In the genomic region with DNA sequence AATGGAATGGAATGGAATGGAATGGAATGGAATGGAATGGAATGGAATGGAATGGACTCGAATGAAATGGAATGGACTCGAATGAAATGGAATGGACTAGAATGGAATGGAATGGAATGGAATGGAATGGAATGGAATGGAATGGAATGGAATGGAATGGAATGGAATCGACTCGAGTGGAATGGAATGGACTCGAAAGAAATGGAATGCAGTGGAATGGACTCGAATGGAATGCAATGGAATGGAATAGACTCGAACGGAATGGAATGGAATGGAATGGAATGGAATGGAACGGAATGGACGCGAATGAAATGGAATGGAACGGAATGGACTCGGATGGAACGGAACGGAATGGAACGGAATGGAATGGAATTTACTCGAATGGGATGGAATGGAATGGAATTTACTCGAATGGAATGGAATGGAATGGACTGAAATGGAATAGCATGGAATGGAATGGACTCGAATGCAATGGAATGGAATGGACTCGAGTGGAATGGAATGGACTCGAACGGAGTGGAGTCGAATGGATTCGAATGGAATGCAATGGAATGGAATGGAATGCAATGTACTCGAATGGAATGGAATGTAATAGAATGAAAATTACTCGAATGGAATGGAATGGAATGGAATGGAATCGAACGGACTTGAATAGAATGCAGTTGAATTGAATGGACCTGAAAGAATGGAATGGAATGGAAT, we compare ENCODE assay signal across 6 cellular contexts.
A peak's percentile ranks its signal among the peaks of the same experiment; 100 is the strongest.
DNase-seq lines count a peak whose midpoint lies in the region; ATAC-seq and TF ChIP-seq lines count a peak whose summit lies in the region.
"Not testable (repeated sequence)": the region's sequence is repeated elsewhere in the genome, so short reads cannot be mapped to it uniquely, and the experiment has no call there.

No MANE protein-coding gene starts in this region.

- H3K79me2 ChIP-seq in neural progenitor cell (ENCODE audit: low read depth), result not testable (repeated sequence)

- not testable (repeated sequence) for H3K4me1 Mint-ChIP-seq in WTC11, neural progenitor cell

- H3K9me3 ChIP-seq in iPS-18c (ENCODE audit: control insufficient read depth, insufficient read depth, low read length) (peaks cover 28% of the 10 kb centered on the region), neural progenitor cell (ENCODE audit: low read depth) (peaks cover 11% of the 10 kb centered on the region)

- H3K27me3 Mint-ChIP-seq in WTC11 (ENCODE audit: low read depth); neural progenitor cell (ENCODE audit: insufficient read depth, low read depth): not testable (repeated sequence)

- not testable (repeated sequence) for TF ChIP-seq CTCF in WTC11 (IDR thresholded peaks at IDR 0.05); neural progenitor cell (IDR thresholded peaks at IDR 0.05)

- not testable (repeated sequence) for TF ChIP-seq EP300 in Ishikawa (IDR thresholded peaks at IDR 0.05; ENCODE audit: borderline replicate concordance)

- not testable (repeated sequence) for H3K36me3 ChIP-seq in neural progenitor cell

- H3K4me3 Mint-ChIP-seq in WTC11, neural progenitor cell: not testable (repeated sequence)

- H3K9me3 Mint-ChIP-seq in WTC11, neural progenitor cell: not testable (repeated sequence)

- ATAC-seq in WTC11, result not testable (repeated sequence)

- H3K36me3 Mint-ChIP-seq in WTC11, result peaks cover 11% of the 10 kb centered on the region
- not testable (repeated sequence) for H3K36me3 Mint-ChIP-seq in neural progenitor cell

- H3K27ac ChIP-seq in neural progenitor cell, result not testable (repeated sequence)

- not testable (repeated sequence) for H4K20me1 ChIP-seq in neural progenitor cell (ENCODE audit: low read depth)

- not testable (repeated sequence) for TF ChIP-seq RAD21 in Ishikawa (IDR thresholded peaks at IDR 0.05; ENCODE audit: low read depth)

- CTCF ChIA-PET in WTC11 (lab: Charles Lee), result not testable (repeated sequence)

- not testable (repeated sequence) for H3K27me3 ChIP-seq in neural progenitor cell

- H3K27ac Mint-ChIP-seq in WTC11, neural progenitor cell: not testable (repeated sequence)

- not testable (repeated sequence) for H3K4me1 ChIP-seq in neural progenitor cell

- H3K4me3 ChIP-seq in iPS-18c (ENCODE audit: insufficient read depth, low read depth, low read length), result peak overlapping the region; percentile 4; the same call in 1 of the 2 replicates
- not testable (repeated sequence) for H3K4me3 ChIP-seq in neural progenitor cell

- POLR2A ChIA-PET in WTC11 (lab: Charles Lee), result not testable (repeated sequence)

- DNase-seq in H4 (ENCODE audit: low spot score) (peak; percentile 3), cerebellar cortex (ENCODE audit: low spot score) (peak; percentile 12), neural progenitor cell (ENCODE audit: low spot score) (peak; percentile 5)
- not testable (repeated sequence) for DNase-seq in WTC11 (ENCODE audit: low spot score)

- H3K9ac ChIP-seq in neural progenitor cell, result not testable (repeated sequence)

- not testable (repeated sequence) for H2AFZ ChIP-seq in neural progenitor cell (replicated peaks)

- H3K4me2 ChIP-seq in neural progenitor cell, result not testable (repeated sequence)

- not testable (repeated sequence) for H3F3A ChIP-seq in neural progenitor cell (ENCODE audit: low read depth)

TF ChIP-seq in Ishikawa, 13 proteins besides CTCF, POLR2A, EP300 and RAD21:
- TF ChIP-seq TEAD4 (IDR thresholded peaks at IDR 0.05), result peak; percentile 19; the same call in 1 of the 2 replicates
TF ChIP-seq in Ishikawa: peak in this region for 1; not testable (repeated sequence) for 12.

TF ChIP-seq in WTC11, 78 proteins besides CTCF, POLR2A, EP300 and RAD21:
- TF ChIP-seq, protein P1, sequence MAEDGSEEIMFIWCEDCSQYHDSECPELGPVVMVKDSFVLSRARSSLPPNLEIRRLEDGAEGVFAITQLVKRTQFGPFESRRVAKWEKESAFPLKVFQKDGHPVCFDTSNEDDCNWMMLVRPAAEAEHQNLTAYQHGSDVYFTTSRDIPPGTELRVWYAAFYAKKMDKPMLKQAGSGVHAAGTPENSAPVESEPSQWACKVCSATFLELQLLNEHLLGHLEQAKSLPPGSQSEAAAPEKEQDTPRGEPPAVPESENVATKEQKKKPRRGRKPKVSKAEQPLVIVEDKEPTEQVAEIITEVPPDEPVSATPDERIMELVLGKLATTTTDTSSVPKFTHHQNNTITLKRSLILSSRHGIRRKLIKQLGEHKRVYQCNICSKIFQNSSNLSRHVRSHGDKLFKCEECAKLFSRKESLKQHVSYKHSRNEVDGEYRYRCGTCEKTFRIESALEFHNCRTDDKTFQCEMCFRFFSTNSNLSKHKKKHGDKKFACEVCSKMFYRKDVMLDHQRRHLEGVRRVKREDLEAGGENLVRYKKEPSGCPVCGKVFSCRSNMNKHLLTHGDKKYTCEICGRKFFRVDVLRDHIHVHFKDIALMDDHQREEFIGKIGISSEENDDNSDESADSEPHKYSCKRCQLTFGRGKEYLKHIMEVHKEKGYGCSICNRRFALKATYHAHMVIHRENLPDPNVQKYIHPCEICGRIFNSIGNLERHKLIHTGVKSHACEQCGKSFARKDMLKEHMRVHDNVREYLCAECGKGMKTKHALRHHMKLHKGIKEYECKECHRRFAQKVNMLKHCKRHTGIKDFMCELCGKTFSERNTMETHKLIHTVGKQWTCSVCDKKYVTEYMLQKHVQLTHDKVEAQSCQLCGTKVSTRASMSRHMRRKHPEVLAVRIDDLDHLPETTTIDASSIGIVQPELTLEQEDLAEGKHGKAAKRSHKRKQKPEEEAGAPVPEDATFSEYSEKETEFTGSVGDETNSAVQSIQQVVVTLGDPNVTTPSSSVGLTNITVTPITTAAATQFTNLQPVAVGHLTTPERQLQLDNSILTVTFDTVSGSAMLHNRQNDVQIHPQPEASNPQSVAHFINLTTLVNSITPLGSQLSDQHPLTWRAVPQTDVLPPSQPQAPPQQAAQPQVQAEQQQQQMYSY (CRISPR knock-in tag; IDR thresholded peaks at IDR 0.05), result peak; percentile 77
TF ChIP-seq in WTC11: peak in this region for 1; not testable (repeated sequence) for 77.
